In the genomic region with DNA sequence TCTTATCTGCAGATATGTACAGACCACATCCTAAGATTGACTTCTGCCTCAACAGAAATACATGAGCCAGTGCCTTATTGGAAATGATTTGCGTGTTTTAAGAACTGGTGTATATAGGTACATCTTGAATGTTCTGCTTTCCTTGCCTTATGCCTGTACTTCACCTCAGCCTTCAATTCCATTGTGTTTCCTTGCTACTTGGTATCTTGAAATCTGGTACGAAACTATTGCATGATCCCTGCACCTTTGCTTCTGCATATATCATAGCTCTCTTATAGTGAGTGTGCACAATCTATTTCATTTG, we compare ENCODE assay signal across 8 cellular contexts. TPM values are rescaled to one million over a fixed set of nuclear protein-coding genes. Genes with fewer than 3 reads are reported as not detected.
DNase-seq lines count a peak whose midpoint lies in the region; ATAC-seq and TF ChIP-seq lines count a peak whose summit lies in the region.

No MANE protein-coding gene starts in this region.

- H3K4me3 ChIP-seq in fibroblast of villous mesenchyme (ENCODE audit: low read depth, low read length) = peak overlapping the region; percentile 65
- H3K4me3 ChIP-seq in spleen = peak overlapping the region in 7 of 8 donors; percentile 51 to 76 (median 60)

- H3K9me3 Mint-ChIP-seq in activated CD8-positive, alpha-beta memory T cell treated with anti-CD3 and anti-CD28 coated beads, Interleukin-2, amount 10 ng/mL, durations not matched to agents 7 days and 5 days (ENCODE audit: low read depth) = no peaks in the 10 kb centered on the region
- H3K9me3 Mint-ChIP-seq in T-helper 2 cell treated with Interferon-gamma antibody and Interleukin-4, amounts not matched to agents 5 μg/mL and 100 μg/mL, for 36 hours = peaks cover 8% of the 10 kb centered on the region

- no peak for DNase-seq in activated CD8-positive, alpha-beta memory T cell treated with anti-CD3 and anti-CD28 coated beads, Interleukin-2, amount 10 ng/mL, durations not matched to agents 7 days and 5 days
- no peak for DNase-seq in activated CD8-positive, alpha-beta memory T cell treated with anti-CD3 and anti-CD28 coated beads, Interleukin-2, amount 50 U/mL, for 48 hours
- no peak for DNase-seq in T-helper 2 cell treated with Interferon-gamma antibody and Interleukin-4, amounts not matched to agents 5 μg/mL and 100 μg/mL, for 36 hours (ENCODE audit: low spot score)
- DNase-seq in fibroblast of villous mesenchyme (ENCODE audit: low read depth) (no peak), spleen (no peak), foreskin keratinocyte (no peak)

- intact Hi-C loops in spleen (cut with DNase I; ENCODE audit: low total_unique reads) = no loop called here

- H3K27me3 ChIP-seq in spleen (replicated peaks in 1 of 7) = no peaks in the 10 kb centered on the region
- no peaks in the 10 kb centered on the region for H3K27me3 ChIP-seq in foreskin keratinocyte

- H3K27ac ChIP-seq in spleen (no peak overlapping the region), foreskin keratinocyte (no peak overlapping the region)

- peaks cover 0 to 10% (median 0%) of the 10 kb centered on the region in 6 donors for H3K36me3 ChIP-seq in spleen

- H3K4me1 ChIP-seq in spleen = peaks cover 0 to 44% (median 26%) of the 10 kb centered on the region in 6 donors
- no peaks in the 10 kb centered on the region for H3K4me1 ChIP-seq in foreskin keratinocyte

- H3K4me1 Mint-ChIP-seq in activated CD8-positive, alpha-beta memory T cell treated with anti-CD3 and anti-CD28 coated beads, Interleukin-2, amount 10 ng/mL, durations not matched to agents 7 days and 5 days = peaks cover 33% of the 10 kb centered on the region
- H3K4me1 Mint-ChIP-seq in T-helper 2 cell treated with Interferon-gamma antibody and Interleukin-4, amounts not matched to agents 5 μg/mL and 100 μg/mL, for 36 hours (ENCODE audit: low read depth) = peaks cover 40% of the 10 kb centered on the region

- CTCF ChIA-PET in activated CD8-positive, alpha-beta memory T cell treated with anti-CD3 and anti-CD28 coated beads, Interleukin-2, amount 10 ng/mL, durations not matched to agents 7 days and 5 days (lab: Charles Lee) = no interaction called here

- H3K9me3 ChIP-seq in spleen = peaks cover 0 to 12% (median 6%) of the 10 kb centered on the region in 8 donors

- no peak for TF ChIP-seq CTCF in fibroblast of villous mesenchyme (IDR thresholded peaks at IDR 0.05; ENCODE audit: insufficient read depth, low read depth, low read length)
- TF ChIP-seq CTCF in spleen (IDR thresholded peaks at IDR 0.05 in 8 of 11, conservative IDR thresholded peaks at IDR 0.05 in 3 of 11) = no peak
- TF ChIP-seq CTCF in foreskin keratinocyte (conservative IDR thresholded peaks at IDR 0.05) = no peak

- 83 to 93% (median 90%) methylated on average over 2 of the region's 2 CpGs for WGBS in spleen, 5 donors

- TF ChIP-seq POLR2A in spleen (IDR thresholded peaks at IDR 0.05) = no peak

- H3K27me3 Mint-ChIP-seq in activated CD8-positive, alpha-beta memory T cell treated with anti-CD3 and anti-CD28 coated beads, Interleukin-2, amount 10 ng/mL, durations not matched to agents 7 days and 5 days = peaks cover 5% of the 10 kb centered on the region
- no peaks in the 10 kb centered on the region for H3K27me3 Mint-ChIP-seq in T-helper 2 cell treated with Interferon-gamma antibody and Interleukin-4, amounts not matched to agents 5 μg/mL and 100 μg/mL, for 36 hours (ENCODE audit: low read depth)

- no peak for ATAC-seq in activated CD8-positive, alpha-beta memory T cell treated with anti-CD3 and anti-CD28 coated beads, Interleukin-2, amount 10 ng/mL, durations not matched to agents 7 days and 5 days
- ATAC-seq in foreskin keratinocyte (no peak), HG03571 (IDR thresholded peaks at IDR 0.05; ENCODE audit: unreplicated experiment) (no peak), HG03196 (IDR thresholded peaks at IDR 0.05; ENCODE audit: unreplicated experiment) (no peak)

- H3K36me3 Mint-ChIP-seq in activated CD8-positive, alpha-beta memory T cell treated with anti-CD3 and anti-CD28 coated beads, Interleukin-2, amount 10 ng/mL, durations not matched to agents 7 days and 5 days = peaks cover 28% of the 10 kb centered on the region
- peaks cover 49% of the 10 kb centered on the region for H3K36me3 Mint-ChIP-seq in T-helper 2 cell treated with Interferon-gamma antibody and Interleukin-4, amounts not matched to agents 5 μg/mL and 100 μg/mL, for 36 hours (ENCODE audit: low read depth)

- peak overlapping the region; percentile 89 for H3K27ac Mint-ChIP-seq in activated CD8-positive, alpha-beta memory T cell treated with anti-CD3 and anti-CD28 coated beads, Interleukin-2, amount 10 ng/mL, durations not matched to agents 7 days and 5 days
- peak overlapping the region; percentile 28 for H3K27ac Mint-ChIP-seq in T-helper 2 cell treated with Interferon-gamma antibody and Interleukin-4, amounts not matched to agents 5 μg/mL and 100 μg/mL, for 36 hours

- peak overlapping the region; percentile 92 for H3K4me3 Mint-ChIP-seq in activated CD8-positive, alpha-beta memory T cell treated with anti-CD3 and anti-CD28 coated beads, Interleukin-2, amount 10 ng/mL, durations not matched to agents 7 days and 5 days
- H3K4me3 Mint-ChIP-seq in T-helper 2 cell treated with Interferon-gamma antibody and Interleukin-4, amounts not matched to agents 5 μg/mL and 100 μg/mL, for 36 hours = peak overlapping the region; percentile 98

RNA-seq across cellular contexts. Expression of a gene that starts 1.5 kb away (rescaled TPM):
- 10 to 100 TPM; 17.7 to 18.7 TPM for total RNA-seq in activated CD8-positive, alpha-beta memory T cell treated with anti-CD3 and anti-CD28 coated beads, Interleukin-2, amount 10 ng/mL, durations not matched to agents 7 days and 5 days
- 4.8 and 6.5 TPM in 2 replicates for total RNA-seq in fibroblast of villous mesenchyme
- total RNA-seq in spleen = 10 to 100 TPM; 26.2 to 45.4 (median 31.3) TPM
- polyA plus RNA-seq in spleen = 10 to 100 TPM; 28.4 to 37.0 (median 36.7) TPM
- total RNA-seq in foreskin keratinocyte = 4.4 and 4.7 TPM in 2 replicates
- polyA plus RNA-seq in foreskin keratinocyte = 3.1 and 3.3 TPM in 2 replicates
